Comparison of ENCODE assay signal across 9 cellular contexts in genomic region chr10:13272164-13272571, GRCh38. TPM values are rescaled to one million over a fixed set of nuclear protein-coding genes. Genes with fewer than 3 reads are reported as not detected.
DNase-seq lines count a peak whose midpoint lies in the region; ATAC-seq, FAIRE-seq and TF ChIP-seq lines count a peak whose summit lies in the region.
"Had no signal": no experiment of that assay in that cellular context is flagged by ENCODE, and none has a peak within 500 bp of the region (broad histone marks: within the 10 kb centered on the region; RNA-seq: fewer than 3 reads in every experiment).

No MANE protein-coding gene starts in this region.

- in situ Hi-C loops in K562 (cut with MboI): no loop called here

- peak overlapping the region; percentile 74 for H3K4me3 Mint-ChIP-seq in memory B cell

- no peaks in the 10 kb centered on the region for H3K9me3 Mint-ChIP-seq in memory B cell
- H3K9me3 Mint-ChIP-seq in activated naive CD4-positive, alpha-beta T cell treated with anti-CD3 and anti-CD28 coated beads, Interleukin-2, amount 50 U/mL, for 72 hours: no peaks in the 10 kb centered on the region

- TF ChIP-seq EP300 in K562 (IDR thresholded peaks at IDR 0.05; ENCODE audit: low read length): no peak

- no peak for TF ChIP-seq RAD21 in K562 (CRISPR knock-in tag; conservative IDR thresholded peaks at IDR 0.05 in 1 of 2, IDR thresholded peaks at IDR 0.05 in 1 of 2)

- H3K4me3 ChIP-seq in K562: no peak overlapping the region

- no peaks in the 10 kb centered on the region for H3K36me3 Mint-ChIP-seq in memory B cell
- no peaks in the 10 kb centered on the region for H3K36me3 Mint-ChIP-seq in activated naive CD4-positive, alpha-beta T cell treated with anti-CD3 and anti-CD28 coated beads, Interleukin-2, amount 50 U/mL, for 72 hours

- no peaks in the 10 kb centered on the region for H3K79me2 ChIP-seq in K562 (ENCODE audit: control insufficient read depth, insufficient read depth, low read length)

- H3K36me3 ChIP-seq in K562 (ENCODE audit: control insufficient read depth, insufficient read depth, low read length): no peaks in the 10 kb centered on the region

- peak overlapping the region; percentile 73 for H3K4me2 ChIP-seq in K562 (ENCODE audit: insufficient read depth, low read length)

- TF ChIP-seq CTCF in K562 (IDR thresholded peaks at IDR 0.05 in 2 of 3, conservative IDR thresholded peaks at IDR 0.05 in 1 of 3; ENCODE audit: insufficient read depth in 2 of 3, low read depth in 1 of 3, low read length in 3 of 3): no peak
- TF ChIP-seq CTCF in foreskin keratinocyte (conservative IDR thresholded peaks at IDR 0.05): no peak

- BruUV-seq in K562 (replicated peaks; lab: Mats Ljungman, UMichigan): no TSS peak

- CTCF ChIA-PET in K562 (lab: Yijun Ruan, JAX; ENCODE audit: low intra/inter-chr PET ratio): interaction anchor here (0.6 kb wide), 1 partner anchor 30 kb away, joined by 3 read pairs; no protein-coding TSS in a partner anchor

- intact Hi-C loops in K562 (cut with micrococcal nuclease): loop anchor here (5.0 to 10.0 kb wide), 3 partner anchors 47 to 107 kb away; partner anchors contain the start of gene MCM10

- H4K20me1 ChIP-seq in K562 (replicated peaks; ENCODE audit: control insufficient read depth, insufficient read depth, low read length): no peaks in the 10 kb centered on the region

- no peak for FAIRE-seq in K562 (lab: Jason Lieb, UNC)

- POLR2A ChIA-PET in K562 (lab: Yijun Ruan, JAX): interaction anchor here (0.6 kb wide), 2 partner anchors 25 to 158 kb away, joined by 3 read pairs; no protein-coding TSS in a partner anchor

- peaks cover 7% of the 10 kb centered on the region for H3K4me1 Mint-ChIP-seq in memory B cell

- H3K27ac Mint-ChIP-seq in memory B cell: no peak overlapping the region
- H3K27ac Mint-ChIP-seq in activated naive CD4-positive, alpha-beta T cell treated with anti-CD3 and anti-CD28 coated beads, Interleukin-2, amount 50 U/mL, for 72 hours: no peak overlapping the region

- H3K27ac ChIP-seq in K562 (ENCODE audit: extremely low read depth, low read depth, low read length) (peak overlapping the region; percentile 62), foreskin keratinocyte (no peak overlapping the region)

- ATAC-seq in HG03354 (IDR thresholded peaks at IDR 0.05; ENCODE audit: poor library complexity, severe bottlenecking, unreplicated experiment): peak; percentile 47
- ATAC-seq in K562: no peak
- peak; percentile 19 for ATAC-seq in memory B cell (ENCODE audit: low read depth)
- ATAC-seq in activated naive CD4-positive, alpha-beta T cell treated with anti-CD3 and anti-CD28 coated beads, Interleukin-2, amount 50 U/mL, for 72 hours: no peak
- ATAC-seq in foreskin keratinocyte: no peak

- no peak for TF ChIP-seq POLR2A in K562 (conservative IDR thresholded peaks at IDR 0.05)

- H3K27me3 Mint-ChIP-seq in memory B cell: peaks cover 5% of the 10 kb centered on the region

- H3K9me1 ChIP-seq in K562 (ENCODE audit: control insufficient read depth, insufficient read depth, low read length): no peaks in the 10 kb centered on the region

- DNase-seq in Ammon's horn (ENCODE audit: low spot score): peak; percentile 88
- DNase-seq in K562 (ENCODE audit: extremely low read depth in 1 of 4, low spot score in 3 of 4): no peak
- no peak for DNase-seq in memory B cell (ENCODE audit: low spot score in 2 of 2)
- DNase-seq in cortex of kidney (lab: John Stamatoyannopoulos, UW): no peak
- no peak for DNase-seq in activated naive CD4-positive, alpha-beta T cell treated with anti-CD3 and anti-CD28 coated beads, Interleukin-2, amount 50 U/mL, for 72 hours (ENCODE audit: low spot score in 2 of 2)
- DNase-seq in foreskin keratinocyte: no peak
- DNase-seq in stimulated activated CD8-positive, alpha-beta memory T cell treated with anti-CD3 and anti-CD28 coated beads, Interleukin-4, amount 100 ng/mL, for 48 hours: no peak

- H2AFZ ChIP-seq in K562 (ENCODE audit: low read depth, low read length): peak overlapping the region; percentile 93

- no peaks in the 10 kb centered on the region for H3K27me3 ChIP-seq in K562 (ENCODE audit: control insufficient read depth in 2 of 2, insufficient read depth in 2 of 2, low read length in 2 of 2)
- H3K27me3 ChIP-seq in foreskin keratinocyte: peaks cover 4% of the 10 kb centered on the region

- peaks cover 21 to 24% of the 10 kb centered on the region in 2 experiments; a peak in 4 of 5 replicates for H3K4me1 ChIP-seq in K562 (replicated peaks in 1 of 2; ENCODE audit: control insufficient read depth in 2 of 2, insufficient read depth in 2 of 2, low read length in 2 of 2)
- no peaks in the 10 kb centered on the region for H3K4me1 ChIP-seq in foreskin keratinocyte

- 68% methylated on average over 12 of the region's 12 CpGs for WGBS in K562 (ENCODE audit: insufficient coverage, low coverage, missing lambda C conversion rate)

- no peaks in the 10 kb centered on the region for H3K9me3 ChIP-seq in K562 (replicated peaks; ENCODE audit: control insufficient read depth, insufficient read depth, low read depth, low read length)

- peak overlapping the region; percentile 40 to 70; a peak in 3 of 4 replicates for H3K9ac ChIP-seq in K562 (ENCODE audit: insufficient read depth in 1 of 2, low read depth in 2 of 2, low read length in 2 of 2)

TF ChIP-seq in K562, 482 proteins besides CTCF, POLR2A, EP300 and RAD21 (continues in another document):
- no peak for TF ChIP-seq ZC3H4 (CRISPR knock-in tag; IDR thresholded peaks at IDR 0.05; ENCODE audit: borderline replicate concordance)

RNA-seq across cellular contexts. Expression of gene PHYH, which starts 27.7 kb away (rescaled TPM):
- 2.6 and 4.8 TPM in 2 replicates for total RNA-seq in K562 (2011; cell fraction: chromatin; rRNA removed; ENCODE audit: low replicate concordance)
- 1.1 and 1.8 TPM in 2 replicates for total RNA-seq in K562 (2011; cell fraction: nucleolus; rRNA removed)
- total RNA-seq in K562 (2011; cell fraction: nucleoplasm; rRNA removed): 2.4 and 2.8 TPM in 2 replicates
- total RNA-seq in K562 (2014; rRNA removed) (3.7 and 3.8 TPM in 2 replicates), K562 (2014; rRNA removed; fragmentation: Illumina TruSeq; extraction: Trizol) (4.0 and 4.4 TPM in 2 replicates), K562 (2015; rRNA removed; fragmentation: Illumina TruSeq; extraction: Trizol) (5.4 and 6.1 TPM in 2 replicates), K562 (2021) (4.9 and 5.2 TPM in 2 replicates), foreskin keratinocyte (7.7 and 8.7 TPM in 2 replicates)
- polyA plus RNA-seq in K562 (2011; rRNA removed) (5.7 and 6.1 TPM in 2 replicates), K562 (2014; fragmentation: Illumina TruSeq; extraction: Trizol) (5.8 and 6.5 TPM in 2 replicates), K562 (2014; fragmentation: Nextera tagmentation; extraction: Ambion mirVana) (1 to 10 TPM; 6.3 to 6.9 TPM), K562 (2014; rRNA removed) (4.2 and 6.2 TPM in 2 replicates), foreskin keratinocyte (8.7 and 10.6 TPM in 2 replicates)
- polyA plus RNA-seq in K562 (2011; cell fraction: cytosol; rRNA removed): 4.8 and 5.3 TPM in 2 replicates
- polyA plus RNA-seq in K562 (2011; cell fraction: nucleus; rRNA removed): 2.5 and 3.2 TPM in 2 replicates
- 7.6 and 14.7 TPM in 2 replicates for polyA plus RNA-seq in K562 (2012)
- 2.0 and 2.5 TPM in 2 replicates for polyA minus RNA-seq in K562 (2011; rRNA and poly(A)+ RNA removed)
- 1.0 and 2.8 TPM in 2 replicates for polyA minus RNA-seq in K562 (2011; cell fraction: cytosol; rRNA and poly(A)+ RNA removed)
- polyA minus RNA-seq in K562 (2011; cell fraction: nucleus; rRNA and poly(A)+ RNA removed): 0.81 and 1.00 TPM in 2 replicates
- total RNA-seq in activated naive CD4-positive, alpha-beta T cell treated with anti-CD3 and anti-CD28 coated beads, Interleukin-2, amount 50 U/mL, for 72 hours: 10 to 100 TPM; 14.0 to 17.5 TPM

RNA-seq across cellular contexts. Expression of gene UCMA, which starts 38.0 kb away (rescaled TPM):
- not detected in 2 replicates for total RNA-seq in K562 (2011; cell fraction: chromatin; rRNA removed; ENCODE audit: low replicate concordance)
- not detected in 2 replicates for total RNA-seq in K562 (2011; cell fraction: nucleolus; rRNA removed)
- not detected in 2 replicates for total RNA-seq in K562 (2011; cell fraction: nucleoplasm; rRNA removed)
- total RNA-seq in K562 (2014; rRNA removed): not detected in 2 replicates
- total RNA-seq in K562 (2014; rRNA removed; fragmentation: Illumina TruSeq; extraction: Trizol): not detected in 2 replicates
- total RNA-seq in K562 (2015; rRNA removed; fragmentation: Illumina TruSeq; extraction: Trizol): not detected in 2 replicates
- not detected in 2 replicates for total RNA-seq in K562 (2021)
- not detected in 2 replicates for polyA plus RNA-seq in K562 (2011; rRNA removed)
- not detected in 2 replicates for polyA plus RNA-seq in K562 (2011; cell fraction: cytosol; rRNA removed)
- polyA plus RNA-seq in K562 (2011; cell fraction: nucleus; rRNA removed): not detected in 2 replicates
- not detected in 2 replicates for polyA plus RNA-seq in K562 (2012)
- polyA plus RNA-seq in K562 (2014; fragmentation: Illumina TruSeq; extraction: Trizol): not detected in 2 replicates
- polyA plus RNA-seq in K562 (2014; fragmentation: Nextera tagmentation; extraction: Ambion mirVana): not detected
- not detected in 2 replicates for polyA plus RNA-seq in K562 (2014; rRNA removed)
- not detected in 2 replicates for polyA minus RNA-seq in K562 (2011; rRNA and poly(A)+ RNA removed)
- polyA minus RNA-seq in K562 (2011; cell fraction: cytosol; rRNA and poly(A)+ RNA removed): not detected in 2 replicates
- not detected in 2 replicates for polyA minus RNA-seq in K562 (2011; cell fraction: nucleus; rRNA and poly(A)+ RNA removed)
- not detected for total RNA-seq in activated naive CD4-positive, alpha-beta T cell treated with anti-CD3 and anti-CD28 coated beads, Interleukin-2, amount 50 U/mL, for 72 hours
- total RNA-seq in foreskin keratinocyte: not detected in 2 replicates
- polyA plus RNA-seq in foreskin keratinocyte: not detected in 2 replicates
- total RNA-seq: NCI-H460 had no signal

Comparison
In these comparisons a context has a peak if more than half of its experiments do, and no peak if none do; other contexts are left out.
1. ATAC-seq: peak in HG03354 (single experiment) and memory B cell (single experiment); none in K562 (single experiment), activated naive CD4-positive, alpha-beta T cell treated with anti-CD3 and anti-CD28 coated beads, Interleukin-2, amount 50 U/mL, for 72 hours (0 of 2) and foreskin keratinocyte (single experiment).